ENCODE assay signal across 21 cellular contexts in the genomic region with DNA sequence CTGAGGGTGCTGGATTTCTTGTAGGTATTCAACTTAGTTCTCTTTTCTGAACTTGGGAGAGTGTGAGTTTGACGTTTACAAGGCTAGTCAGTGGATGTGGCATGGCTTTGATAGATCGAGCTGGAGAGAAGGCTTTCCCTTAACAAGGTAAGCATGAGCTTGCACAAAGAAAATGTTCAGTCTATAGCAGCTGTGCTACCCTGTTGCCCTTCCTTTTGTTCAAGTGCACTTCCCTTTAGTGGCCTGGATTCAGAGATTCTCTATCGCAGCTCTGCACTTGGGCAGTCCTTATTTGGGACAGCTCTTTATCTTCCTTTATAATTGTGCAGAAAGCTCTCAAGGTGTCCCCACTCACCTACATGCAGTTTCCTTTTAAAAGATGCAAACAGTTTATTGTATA.
DNase-seq lines count a peak whose midpoint lies in the region; ATAC-seq and TF ChIP-seq lines count a peak whose summit lies in the region.
"Had no signal": no experiment of that assay in that cellular context is flagged by ENCODE, and none has a peak within 500 bp of the region (broad histone marks: within the 10 kb centered on the region; RNA-seq: fewer than 3 reads in every experiment).

No MANE protein-coding gene starts in this region.

- H3K4me1 ChIP-seq in lower lobe of right lung, result peaks cover 20% of the 10 kb centered on the region
- H3K4me1 ChIP-seq in sigmoid colon, result peaks cover 0 to 23% (median 3%) of the 10 kb centered on the region in 4 donors

- WGBS in sigmoid colon, 2 donors, result 53 to 82% methylated on average over 3 of the region's 3 CpGs

- peak; percentile 31 for DNase-seq in Ammon's horn (ENCODE audit: low spot score)
- peak; percentile 43 for DNase-seq in OCI-M1 (lab: John Stamatoyannopoulos, UW)
- no peak for DNase-seq in lower lobe of right lung
- DNase-seq in middle frontal gyrus (ENCODE audit: extremely low spot score, low spot score), result no peak
- DNase-seq in activated CD4-positive, alpha-beta T cell treated with anti-CD3 and anti-CD28 coated beads, Interleukin-2, amount 50 U/mL, for 1 hour, result no peak
- no peak for DNase-seq in sigmoid colon
- DNase-seq: activated CD4-positive, alpha-beta T cell treated with anti-CD3 and anti-CD28 coated beads for 4 hours; activated naive CD8-positive, alpha-beta T cell treated with anti-CD3 and anti-CD28 coated beads, Interleukin-2, amount 10 ng/mL, durations not matched to agents 7 days and 5 days; C1 segment of cervical spinal cord; effector memory CD4-positive, alpha-beta T cell; NCI-H1092 treated with DMSO at 0.1 percent for 48 hours; NCI-H2029; stimulated activated CD8-positive, alpha-beta memory T cell treated with anti-CD3 and anti-CD28 coated beads, Interleukin-4, amount 100 ng/mL, for 48 hours; substantia nigra; T1000 had no signal

- no peaks in the 10 kb centered on the region for H3K36me3 ChIP-seq in lower lobe of right lung
- H3K36me3 ChIP-seq in sigmoid colon, result no peaks in the 10 kb centered on the region
- H3K36me3 ChIP-seq: esophagus muscularis mucosa, vagina had no signal

- TF ChIP-seq EP300 in sigmoid colon (IDR thresholded peaks at IDR 0.05), result no peak

- no peaks in the 10 kb centered on the region for H3K27me3 ChIP-seq in lower lobe of right lung (ENCODE audit: low read depth)
- no peaks in the 10 kb centered on the region for H3K27me3 ChIP-seq in sigmoid colon
- H3K27me3 ChIP-seq: esophagus muscularis mucosa, vagina had no signal

- no peaks in the 10 kb centered on the region for H3K9me3 ChIP-seq in lower lobe of right lung
- H3K9me3 ChIP-seq in sigmoid colon, result no peaks in the 10 kb centered on the region
- H3K9me3 ChIP-seq: esophagus muscularis mucosa, vagina had no signal

- intact Hi-C loops in lower lobe of right lung (cut with DNase I) (no loop called here), sigmoid colon (cut with DNase I) (no loop called here)

- H3K27ac ChIP-seq in lower lobe of right lung, result peak overlapping the region; percentile 28
- peak overlapping the region in 1 of 4 donors; percentile 45 for H3K27ac ChIP-seq in sigmoid colon
- H3K27ac ChIP-seq: esophagus muscularis mucosa, vagina had no signal

- TF ChIP-seq POLR2A in sigmoid colon (IDR thresholded peaks at IDR 0.05), result no peak

- TF ChIP-seq CTCF in lower lobe of right lung (IDR thresholded peaks at IDR 0.05), result no peak
- no peak for TF ChIP-seq CTCF in sigmoid colon (IDR thresholded peaks at IDR 0.05)

- H3K4me3 ChIP-seq in lower lobe of right lung (no peak overlapping the region), sigmoid colon (no peak overlapping the region)
- H3K4me3 ChIP-seq: esophagus muscularis mucosa, vagina had no signal

- ATAC-seq in HG02588 (IDR thresholded peaks at IDR 0.05; ENCODE audit: unreplicated experiment), result peak; percentile 26
- ATAC-seq in lower lobe of right lung, result peak in 1 of 2 donors; percentile 34
- ATAC-seq in GM21737 (IDR thresholded peaks at IDR 0.05; ENCODE audit: unreplicated experiment), result no peak
- ATAC-seq: activated T-helper 17 cell treated with anti-CD3 and anti-CD28 coated beads, Interleukin-2, amount 50 U/mL, for 72 hours; Panc1 had no signal

Comparison
In these comparisons a context has a peak if more than half of its experiments do, and no peak if none do; other contexts are left out.
1. DNase-seq: peak in Ammon's horn (single experiment) and OCI-M1 (single experiment); none in lower lobe of right lung (single experiment), middle frontal gyrus (single experiment), activated CD4-positive, alpha-beta T cell treated with anti-CD3 and anti-CD28 coated beads, Interleukin-2, amount 50 U/mL, for 1 hour (single experiment) and sigmoid colon (single experiment).